ENCODE assay signal across 21 cellular contexts in the genomic region with DNA sequence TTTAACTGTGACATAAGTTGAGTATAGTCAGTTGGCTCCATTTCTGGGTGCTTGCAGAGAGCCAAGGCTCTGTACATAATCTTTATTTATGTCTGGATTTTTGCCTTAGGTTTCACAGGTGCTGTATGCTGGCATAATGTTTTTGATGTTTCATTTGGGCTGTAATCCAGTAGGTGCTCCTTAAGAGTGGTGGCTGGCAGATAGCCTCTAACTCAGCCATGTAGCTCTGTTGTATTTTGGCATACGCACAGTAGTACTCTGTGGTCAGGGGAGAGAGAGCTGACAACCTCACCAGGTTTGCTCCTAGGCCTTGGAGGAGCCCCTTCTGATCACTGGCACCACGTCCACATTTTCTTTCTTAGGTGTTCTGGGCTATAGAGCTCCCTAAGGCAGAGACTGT.
"Had no signal": no experiment of that assay in that cellular context is flagged by ENCODE, and none has a peak within 500 bp of the region (broad histone marks: within the 10 kb centered on the region; RNA-seq: fewer than 3 reads in every experiment).

No MANE protein-coding gene starts in this region.

- H3K9me3 ChIP-seq: pancreas, tibial artery, upper lobe of left lung, vagina had no signal

- H3K4me1 ChIP-seq: foreskin keratinocyte, pancreas, tibial artery, upper lobe of left lung, vagina had no signal

- H3K4me3 ChIP-seq: pancreas, tibial artery, upper lobe of left lung, vagina had no signal

- H3K36me3 Mint-ChIP-seq: naive B cell had no signal

- H3K27ac Mint-ChIP-seq: endodermal cell, naive B cell, nephron, progenitor cell of endocrine pancreas had no signal

- H3K4me1 Mint-ChIP-seq: naive B cell, nephron had no signal

- H3K27me3 Mint-ChIP-seq: naive B cell, progenitor cell of endocrine pancreas had no signal

- DNase-seq: effector CD4-positive, alpha-beta T cell; endodermal cell; erythroblast; foreskin keratinocyte; kidney; left cardiac atrium; left ventricle myocardium superior; mesendoderm; naive B cell; occipital lobe; right cardiac atrium; small intestine; stimulated activated CD4-positive, alpha-beta T cell treated with anti-CD3 and anti-CD28 coated beads, Interleukin-12 subunit alpha, Interleukin-12 subunit beta, amount 100 ng/mL, for 4 hours; stimulated activated CD4-positive, alpha-beta T cell treated with anti-CD3 and anti-CD28 coated beads, Interleukin-2, amount 100 ng/mL, for 48 hours; stimulated activated naive CD4-positive, alpha-beta T cell treated with Interleukin-2 at 50 U/mL for 16 hours; tibial artery; upper lobe of left lung had no signal

- ATAC-seq: foreskin keratinocyte, left cardiac atrium, left ventricle myocardium superior, pancreas, right cardiac atrium had no signal

- H3K4me3 Mint-ChIP-seq: endodermal cell, naive B cell, nephron had no signal

- H3K27ac ChIP-seq: foreskin keratinocyte, pancreas, tibial artery, vagina had no signal

- H3K36me3 ChIP-seq: pancreas, tibial artery, upper lobe of left lung, vagina had no signal

- H3K27me3 ChIP-seq: foreskin keratinocyte, pancreas, tibial artery, upper lobe of left lung, vagina had no signal
